ENCODE assay signal across 10 cellular contexts in genomic region chr9:130893250-130894101, GRCh38. TPM values are rescaled to one million over a fixed set of nuclear protein-coding genes. Genes with fewer than 3 reads are reported as not detected.
DNase-seq lines count a peak whose midpoint lies in the region; ATAC-seq and TF ChIP-seq lines count a peak whose summit lies in the region.
"Had no signal": no experiment of that assay in that cellular context is flagged by ENCODE, and none has a peak within 500 bp of the region (broad histone marks: within the 10 kb centered on the region; RNA-seq: fewer than 3 reads in every experiment).

No MANE protein-coding gene starts in this region.

- H3K4me3 Mint-ChIP-seq in activated CD4-positive, alpha-beta T cell treated with anti-CD3 and anti-CD28 coated beads for 36 hours: no peak overlapping the region
- H3K4me3 Mint-ChIP-seq in dendritic cell treated with granulocyte-macrophage colony-stimulating factor and Interleukin-4, amounts not matched to agents 40 ng/mL and 50 ng/mL, for 4 days: peak overlapping the region; percentile 78
- H3K4me3 Mint-ChIP-seq: activated T-cell treated with anti-CD3 and anti-CD28 coated beads, Interleukin-2, amount 50 U/mL, for 72 hours had no signal

- no peak for TF ChIP-seq POLR2A in right lobe of liver (IDR thresholded peaks at IDR 0.05)

- POLR2A ChIA-PET in activated CD4-positive, alpha-beta T cell treated with anti-CD3 and anti-CD28 coated beads for 36 hours (lab: Charles Lee): no interaction called here

- no peaks in the 10 kb centered on the region for H3K27me3 Mint-ChIP-seq in activated CD4-positive, alpha-beta T cell treated with anti-CD3 and anti-CD28 coated beads for 36 hours
- no peaks in the 10 kb centered on the region for H3K27me3 Mint-ChIP-seq in dendritic cell treated with granulocyte-macrophage colony-stimulating factor and Interleukin-4, amounts not matched to agents 40 ng/mL and 50 ng/mL, for 4 days

- no peak overlapping the region for H3K27ac Mint-ChIP-seq in activated CD4-positive, alpha-beta T cell treated with anti-CD3 and anti-CD28 coated beads for 36 hours
- H3K27ac Mint-ChIP-seq in dendritic cell treated with granulocyte-macrophage colony-stimulating factor and Interleukin-4, amounts not matched to agents 40 ng/mL and 50 ng/mL, for 4 days: peak overlapping the region; percentile 90
- H3K27ac Mint-ChIP-seq: activated T-cell treated with anti-CD3 and anti-CD28 coated beads, Interleukin-2, amount 50 U/mL, for 72 hours had no signal

- ATAC-seq in activated CD4-positive, alpha-beta T cell treated with anti-CD3 and anti-CD28 coated beads for 36 hours: peak; percentile 12
- ATAC-seq in right lobe of liver (peak; percentile 57 to 80 (median 70)), HG03097 (IDR thresholded peaks at IDR 0.05; ENCODE audit: low FRiP score, unreplicated experiment) (no peak)
- ATAC-seq: PC-3 had no signal

- H3K9me3 Mint-ChIP-seq in activated CD4-positive, alpha-beta T cell treated with anti-CD3 and anti-CD28 coated beads for 36 hours (ENCODE audit: low read depth): no peaks in the 10 kb centered on the region
- no peaks in the 10 kb centered on the region for H3K9me3 Mint-ChIP-seq in dendritic cell treated with granulocyte-macrophage colony-stimulating factor and Interleukin-4, amounts not matched to agents 40 ng/mL and 50 ng/mL, for 4 days
- H3K9me3 Mint-ChIP-seq: activated T-cell treated with anti-CD3 and anti-CD28 coated beads, Interleukin-2, amount 50 U/mL, for 72 hours had no signal

- H3K4me1 ChIP-seq in right lobe of liver: no peaks in the 10 kb centered on the region

- CTCF ChIA-PET in activated CD4-positive, alpha-beta T cell treated with anti-CD3 and anti-CD28 coated beads for 36 hours (lab: Charles Lee): interaction anchor here (0.6 kb wide), 1 partner anchor 17 kb away, joined by 3 read pairs; no protein-coding TSS in a partner anchor

- H3K36me3 ChIP-seq in right lobe of liver: peaks cover 0 to 11% (median 1%) of the 10 kb centered on the region in 4 donors

- WGBS in right lobe of liver (ENCODE audit: insufficient coverage, low coverage, low lambda C conversion rate, missing lambda C conversion rate): 77% methylated on average over 7 of the region's 37 CpGs

- H3K4me1 Mint-ChIP-seq in activated CD4-positive, alpha-beta T cell treated with anti-CD3 and anti-CD28 coated beads for 36 hours: no peaks in the 10 kb centered on the region
- H3K4me1 Mint-ChIP-seq in dendritic cell treated with granulocyte-macrophage colony-stimulating factor and Interleukin-4, amounts not matched to agents 40 ng/mL and 50 ng/mL, for 4 days (ENCODE audit: low read depth): peaks cover 18% of the 10 kb centered on the region

- no peak overlapping the region for H3K4me3 ChIP-seq in right lobe of liver

- TF ChIP-seq CTCF in right lobe of liver (IDR thresholded peaks at IDR 0.05): peak in 3 of 4 donors; percentile 19 to 40 (median 27)

- no peaks in the 10 kb centered on the region for H3K9me3 ChIP-seq in right lobe of liver

- peaks cover 2% of the 10 kb centered on the region for H3K36me3 Mint-ChIP-seq in activated CD4-positive, alpha-beta T cell treated with anti-CD3 and anti-CD28 coated beads for 36 hours (ENCODE audit: low read depth)
- H3K36me3 Mint-ChIP-seq in dendritic cell treated with granulocyte-macrophage colony-stimulating factor and Interleukin-4, amounts not matched to agents 40 ng/mL and 50 ng/mL, for 4 days (ENCODE audit: low read depth): peaks cover 20% of the 10 kb centered on the region

- H3K27me3 ChIP-seq in right lobe of liver: no peaks in the 10 kb centered on the region

- intact Hi-C loops in activated CD4-positive, alpha-beta T cell treated with anti-CD3 and anti-CD28 coated beads for 36 hours (cut with DNase I, micrococcal nuclease): no loop called here
- intact Hi-C loops in dendritic cell treated with granulocyte-macrophage colony-stimulating factor and Interleukin-4, amounts not matched to agents 40 ng/mL and 50 ng/mL, for 4 days (cut with micrococcal nuclease): loop anchor here (10.0 kb wide), 1 partner anchor 151 kb away; no protein-coding TSS in a partner anchor
- intact Hi-C loops in right lobe of liver (cut with DNase I): loop anchor here in 1 of 2 donors (10.0 kb wide), 1 partner anchor 151 kb away; no protein-coding TSS in a partner anchor

- DNase-seq in activated CD4-positive, alpha-beta T cell treated with anti-CD3 and anti-CD28 coated beads for 36 hours: no peak
- DNase-seq in activated CD4-positive, alpha-beta T cell treated with anti-CD3 and anti-CD28 coated beads for 1 hour: no peak
- peak in 2 of 3 donors; percentile 55 to 73 for DNase-seq in right lobe of liver
- DNase-seq in ureter (ENCODE audit: low spot score): peak; percentile 62
- DNase-seq in COLO829 (ENCODE audit: low spot score): no peak
- no peak for DNase-seq in GOT3 (lab: John Stamatoyannopoulos, UW)
- DNase-seq: activated T-cell treated with anti-CD3 and anti-CD28 coated beads, Interleukin-2, amount 50 U/mL, for 72 hours; PC-3 had no signal

- H3K27ac ChIP-seq in right lobe of liver: no peak overlapping the region

RNA-seq across cellular contexts. Expression of gene QRFP, which starts 3.1 kb away (rescaled TPM):
- total RNA-seq in activated CD4-positive, alpha-beta T cell treated with anti-CD3 and anti-CD28 coated beads for 36 hours: not detected
- total RNA-seq in right lobe of liver (1 to 10 TPM in 1 of 6 experiments, not detected in 5; 3.3 TPM), ureter (not detected)
- total RNA-seq: activated T-cell treated with anti-CD3 and anti-CD28 coated beads, Interleukin-2, amount 50 U/mL, for 72 hours; PC-3 had no signal

RNA-seq across cellular contexts. Expression of gene FIBCD1, which starts 45.6 kb away (rescaled TPM):
- not detected for total RNA-seq in activated CD4-positive, alpha-beta T cell treated with anti-CD3 and anti-CD28 coated beads for 36 hours
- total RNA-seq in right lobe of liver (not detected), ureter (not detected)
- total RNA-seq: activated T-cell treated with anti-CD3 and anti-CD28 coated beads, Interleukin-2, amount 50 U/mL, for 72 hours had no signal

RNA-seq across cellular contexts. Expression of gene ABL1, which starts 58.4 kb away (rescaled TPM):
- total RNA-seq in activated CD4-positive, alpha-beta T cell treated with anti-CD3 and anti-CD28 coated beads for 36 hours: 10 to 100 TPM; 31.8 to 32.3 TPM
- total RNA-seq in right lobe of liver (10 to 100 TPM; 17.0 to 25.8 (median 18.8) TPM), ureter (72.6 TPM)

Comparison
In these comparisons a context has a peak if more than half of its experiments do, and no peak if none do; other contexts are left out.
1. DNase-seq: peak in right lobe of liver (2 of 3) and ureter (single experiment); none in activated CD4-positive, alpha-beta T cell treated with anti-CD3 and anti-CD28 coated beads for 36 hours (single experiment), activated CD4-positive, alpha-beta T cell treated with anti-CD3 and anti-CD28 coated beads for 1 hour (single experiment), COLO829 (single experiment) and GOT3 (single experiment).